In the genomic region with DNA sequence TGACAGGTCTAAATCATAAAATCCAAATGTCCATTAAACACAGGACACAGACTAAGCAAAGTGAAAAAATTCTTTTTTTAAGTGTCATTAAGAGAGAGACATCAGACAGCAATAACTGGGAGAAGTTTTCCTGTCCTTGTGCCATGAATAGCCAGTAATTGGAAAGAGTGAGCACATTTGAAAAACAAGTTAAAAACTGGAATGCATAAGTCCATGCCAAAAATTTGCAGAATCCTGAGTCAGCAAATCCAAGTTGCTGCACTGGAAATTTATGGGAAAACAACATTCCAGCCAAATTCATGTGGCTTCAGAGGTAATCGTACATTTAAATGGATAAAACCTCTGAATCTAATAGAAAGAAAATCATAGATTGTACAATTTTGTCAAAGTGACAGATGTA, we compare ENCODE assay signal across 14 cellular contexts.
DNase-seq lines count a peak whose midpoint lies in the region; ATAC-seq, FAIRE-seq and TF ChIP-seq lines count a peak whose summit lies in the region.
"Had no signal": no experiment of that assay in that cellular context is flagged by ENCODE, and none has a peak within 500 bp of the region (broad histone marks: within the 10 kb centered on the region; RNA-seq: fewer than 3 reads in every experiment).

No MANE protein-coding gene starts in this region.

- H3K4me3 ChIP-seq in astrocyte (ENCODE audit: insufficient read depth, low read depth, low read length) (no peak overlapping the region), tibial artery (no peak overlapping the region)

- intact Hi-C loops in tibial artery (cut with DNase I; ENCODE audit: low total_unique reads), result no loop called here

- peaks cover 14% of the 10 kb centered on the region for H3K9me3 Mint-ChIP-seq in astrocyte (ENCODE audit: unreplicated experiment)

- FAIRE-seq in astrocyte (lab: Jason Lieb, UNC), result peak; percentile 85
- FAIRE-seq: frontal cortex, islet of Langerhans had no signal

- ATAC-seq in HG03521 (IDR thresholded peaks at IDR 0.05; ENCODE audit: unreplicated experiment) (no peak), HG02938 (IDR thresholded peaks at IDR 0.05; ENCODE audit: unreplicated experiment) (no peak)

- H3K9me3 ChIP-seq in astrocyte (ENCODE audit: insufficient read depth, low read depth, low read length), result no peaks in the 10 kb centered on the region
- H3K9me3 ChIP-seq in tibial artery, result no peaks in the 10 kb centered on the region

- H3K79me2 ChIP-seq in astrocyte (ENCODE audit: insufficient read depth, low read length), result no peaks in the 10 kb centered on the region

- no peaks in the 10 kb centered on the region for H3K36me3 ChIP-seq in astrocyte (ENCODE audit: insufficient read depth, low read length)
- H3K36me3 ChIP-seq in tibial artery, result no peaks in the 10 kb centered on the region

- H4K20me1 ChIP-seq in astrocyte (ENCODE audit: insufficient read depth, low read length), result no peaks in the 10 kb centered on the region

- H3K4me1 Mint-ChIP-seq in astrocyte (ENCODE audit: low read depth, unreplicated experiment), result peaks cover 6% of the 10 kb centered on the region
- H3K4me1 Mint-ChIP-seq: activated naive CD4-positive, alpha-beta T cell treated with anti-CD3 and anti-CD28 coated beads, Interleukin-2, amount 10 ng/mL, durations not matched to agents 7 days and 5 days had no signal

- H3K36me3 Mint-ChIP-seq in astrocyte (ENCODE audit: low read depth, unreplicated experiment), result no peaks in the 10 kb centered on the region
- H3K36me3 Mint-ChIP-seq: activated naive CD4-positive, alpha-beta T cell treated with anti-CD3 and anti-CD28 coated beads, Interleukin-2, amount 10 ng/mL, durations not matched to agents 7 days and 5 days had no signal

- H3K27ac ChIP-seq in astrocyte (ENCODE audit: low read depth, low read length) (no peak overlapping the region), tibial artery (peak overlapping the region; percentile 25 to 31)

- H3K4me3 Mint-ChIP-seq in astrocyte (ENCODE audit: unreplicated experiment), result no peak overlapping the region
- H3K4me3 Mint-ChIP-seq: activated naive CD4-positive, alpha-beta T cell treated with anti-CD3 and anti-CD28 coated beads, Interleukin-2, amount 10 ng/mL, durations not matched to agents 7 days and 5 days had no signal

- no peak overlapping the region for H3K4me2 ChIP-seq in astrocyte (ENCODE audit: low read length)

- H3K4me1 ChIP-seq in astrocyte (ENCODE audit: insufficient read depth, low read length), result peaks cover 5% of the 10 kb centered on the region
- peaks cover 0 to 47% (median 17%) of the 10 kb centered on the region in 4 donors for H3K4me1 ChIP-seq in tibial artery

- H3K27ac Mint-ChIP-seq in astrocyte (ENCODE audit: unreplicated experiment), result no peak overlapping the region
- H3K27ac Mint-ChIP-seq: activated naive CD4-positive, alpha-beta T cell treated with anti-CD3 and anti-CD28 coated beads, Interleukin-2, amount 10 ng/mL, durations not matched to agents 7 days and 5 days had no signal

- TF ChIP-seq CTCF in astrocyte (IDR thresholded peaks at IDR 0.05; ENCODE audit: insufficient read depth, low read depth, low read length), result no peak
- no peak for TF ChIP-seq CTCF in tibial artery (IDR thresholded peaks at IDR 0.05)

- H3K9ac ChIP-seq in astrocyte (ENCODE audit: low read length), result no peak overlapping the region

- no peaks in the 10 kb centered on the region for H3K27me3 ChIP-seq in astrocyte (ENCODE audit: insufficient read depth, low read length)
- no peaks in the 10 kb centered on the region for H3K27me3 ChIP-seq in tibial artery

- no peak overlapping the region for H2AFZ ChIP-seq in astrocyte (ENCODE audit: low read depth, low read length)

- no peaks in the 10 kb centered on the region for H3K27me3 Mint-ChIP-seq in astrocyte (ENCODE audit: low read depth, unreplicated experiment)
- H3K27me3 Mint-ChIP-seq: activated naive CD4-positive, alpha-beta T cell treated with anti-CD3 and anti-CD28 coated beads, Interleukin-2, amount 10 ng/mL, durations not matched to agents 7 days and 5 days had no signal

- peak; percentile 51 for DNase-seq in HCEC 1CT
- DNase-seq in astrocyte (ENCODE audit: low read depth), result peak; percentile 70
- peak; percentile 4 for DNase-seq in hepatic stellate cell (ENCODE audit: low spot score)
- no peak for DNase-seq in tibial artery
- DNase-seq in stimulated activated CD4-positive, alpha-beta T cell treated with anti-CD3 and anti-CD28 coated beads, Interleukin-15, amount 100 ng/mL, for 24 hours, result no peak
- DNase-seq: activated naive CD4-positive, alpha-beta T cell treated with anti-CD3 and anti-CD28 coated beads, Interleukin-2, amount 10 ng/mL, durations not matched to agents 7 days and 5 days; NCI-H2029; right cardiac atrium; SHP77; substantia nigra had no signal

Comparison
In these comparisons a context has a peak if more than half of its experiments do, and no peak if none do; other contexts are left out.
1. DNase-seq: peak in HCEC 1CT (single experiment), astrocyte (single experiment) and hepatic stellate cell (single experiment); none in tibial artery (0 of 2) and stimulated activated CD4-positive, alpha-beta T cell treated with anti-CD3 and anti-CD28 coated beads, Interleukin-15, amount 100 ng/mL, for 24 hours (single experiment).